ENCODE assay signal across 18 cellular contexts in the genomic region with DNA sequence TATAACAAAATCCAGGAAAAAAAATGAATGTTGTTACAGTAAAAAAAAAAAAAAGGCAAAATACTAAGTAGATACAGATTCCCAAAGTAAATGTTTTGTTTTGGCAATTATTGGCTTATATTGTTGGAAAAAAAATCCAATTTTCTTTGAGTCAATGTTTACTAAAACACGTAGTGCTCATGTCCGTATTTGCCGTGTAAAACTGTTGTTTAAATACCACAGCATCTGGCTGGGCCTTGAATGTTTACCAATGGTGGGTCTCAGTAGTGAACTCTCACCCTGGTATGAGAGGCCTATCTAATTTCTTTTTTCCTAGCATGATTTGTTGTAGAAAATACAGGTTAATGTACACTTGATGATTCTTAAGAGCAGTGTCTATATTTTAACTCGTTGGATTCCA. TPM values are rescaled to one million over a fixed set of nuclear protein-coding genes. Genes with fewer than 3 reads are reported as not detected.
"Had no signal": no experiment of that assay in that cellular context is flagged by ENCODE, and none has a peak within 500 bp of the region (broad histone marks: within the 10 kb centered on the region; RNA-seq: fewer than 3 reads in every experiment).

No MANE protein-coding gene starts in this region.

- DNase-seq: activated CD4-positive, alpha-beta T cell treated with anti-CD3 and anti-CD28 coated beads, Interleukin-2, amount 50 U/mL, for 4 hours; activated effector memory CD4-positive, alpha-beta T cell treated with anti-CD3 and anti-CD28 coated beads, Interleukin-2, amount 50 U/mL, for 16 hours; activated naive CD4-positive, alpha-beta T cell treated with anti-CD3 and anti-CD28 coated beads, Interleukin-2, amount 50 U/mL, for 16 hours; activated T-cell treated with anti-CD3 and anti-CD28 coated beads, Interleukin-2, amount 50 U/mL, for 72 hours; aorta; erythroblast; foreskin melanocyte; mammary epithelial cell; midbrain; occipital lobe; posterior cingulate gyrus; retina; stimulated activated CD8-positive, alpha-beta memory T cell treated with anti-CD3 and anti-CD28 coated beads, Interleukin-4, amount 100 ng/mL, for 48 hours; stimulated activated naive CD4-positive, alpha-beta T cell had no signal

- H3K27ac ChIP-seq: coronary artery had no signal

- ATAC-seq: activated T-cell treated with anti-CD3 and anti-CD28 coated beads, Interleukin-2, amount 50 U/mL, for 72 hours; left lobe of liver had no signal

- H3K4me3 ChIP-seq: coronary artery had no signal

RNA-seq across cellular contexts. Expression of a gene that starts 41.4 kb away (rescaled TPM):
- total RNA-seq: activated CD8-positive, alpha-beta memory T cell treated with anti-CD3 and anti-CD28 coated beads for 36 hours; activated T-cell treated with anti-CD3 and anti-CD28 coated beads, Interleukin-2, amount 50 U/mL, for 72 hours; mammary epithelial cell; myocyte; occipital lobe had no signal
